11 cellular contexts compared by ENCODE assay signal in genomic region chr14:22218729-22219128, GRCh38.
"Had no signal": no experiment of that assay in that cellular context is flagged by ENCODE, and none has a peak within 500 bp of the region (broad histone marks: within the 10 kb centered on the region; RNA-seq: fewer than 3 reads in every experiment).

No MANE protein-coding gene starts in this region.

- H3K27me3 Mint-ChIP-seq: activated T-helper 17 cell treated with anti-CD3 and anti-CD28 coated beads, Interleukin-2, amount 50 U/mL, for 72 hours had no signal

- H3K4me3 ChIP-seq: dorsolateral prefrontal cortex, psoas muscle, sigmoid colon, upper lobe of right lung had no signal

- H3K27ac Mint-ChIP-seq: activated T-helper 17 cell treated with anti-CD3 and anti-CD28 coated beads, Interleukin-2, amount 50 U/mL, for 72 hours had no signal

- H3K9me3 ChIP-seq: psoas muscle, sigmoid colon, upper lobe of right lung had no signal

- H3K4me3 Mint-ChIP-seq: activated T-helper 17 cell treated with anti-CD3 and anti-CD28 coated beads, Interleukin-2, amount 50 U/mL, for 72 hours had no signal

- H3K27ac ChIP-seq: dorsolateral prefrontal cortex, psoas muscle, sigmoid colon, upper lobe of right lung, WERI-Rb-1 had no signal

- H3K27me3 ChIP-seq: sigmoid colon, upper lobe of right lung had no signal

- H3K4me1 Mint-ChIP-seq: activated T-helper 17 cell treated with anti-CD3 and anti-CD28 coated beads, Interleukin-2, amount 50 U/mL, for 72 hours had no signal

- H3K9me3 Mint-ChIP-seq: activated T-helper 17 cell treated with anti-CD3 and anti-CD28 coated beads, Interleukin-2, amount 50 U/mL, for 72 hours had no signal

- H3K36me3 ChIP-seq: sigmoid colon, upper lobe of right lung, WERI-Rb-1 had no signal

- ATAC-seq: activated T-helper 17 cell treated with anti-CD3 and anti-CD28 coated beads, Interleukin-2, amount 50 U/mL, for 72 hours; esophagus mucosa; psoas muscle; upper lobe of right lung had no signal

- DNase-seq: activated T-cell treated with anti-CD3 and anti-CD28 coated beads for 4 hours; aorta; dorsolateral prefrontal cortex; glutamatergic neuron; psoas muscle; sigmoid colon; stimulated activated naive CD4-positive, alpha-beta T cell treated with Interleukin-2 at 50 U/mL for 16 hours; upper lobe of right lung; WERI-Rb-1 had no signal

- H3K4me1 ChIP-seq: psoas muscle, sigmoid colon, upper lobe of right lung had no signal
